In the genomic region with DNA sequence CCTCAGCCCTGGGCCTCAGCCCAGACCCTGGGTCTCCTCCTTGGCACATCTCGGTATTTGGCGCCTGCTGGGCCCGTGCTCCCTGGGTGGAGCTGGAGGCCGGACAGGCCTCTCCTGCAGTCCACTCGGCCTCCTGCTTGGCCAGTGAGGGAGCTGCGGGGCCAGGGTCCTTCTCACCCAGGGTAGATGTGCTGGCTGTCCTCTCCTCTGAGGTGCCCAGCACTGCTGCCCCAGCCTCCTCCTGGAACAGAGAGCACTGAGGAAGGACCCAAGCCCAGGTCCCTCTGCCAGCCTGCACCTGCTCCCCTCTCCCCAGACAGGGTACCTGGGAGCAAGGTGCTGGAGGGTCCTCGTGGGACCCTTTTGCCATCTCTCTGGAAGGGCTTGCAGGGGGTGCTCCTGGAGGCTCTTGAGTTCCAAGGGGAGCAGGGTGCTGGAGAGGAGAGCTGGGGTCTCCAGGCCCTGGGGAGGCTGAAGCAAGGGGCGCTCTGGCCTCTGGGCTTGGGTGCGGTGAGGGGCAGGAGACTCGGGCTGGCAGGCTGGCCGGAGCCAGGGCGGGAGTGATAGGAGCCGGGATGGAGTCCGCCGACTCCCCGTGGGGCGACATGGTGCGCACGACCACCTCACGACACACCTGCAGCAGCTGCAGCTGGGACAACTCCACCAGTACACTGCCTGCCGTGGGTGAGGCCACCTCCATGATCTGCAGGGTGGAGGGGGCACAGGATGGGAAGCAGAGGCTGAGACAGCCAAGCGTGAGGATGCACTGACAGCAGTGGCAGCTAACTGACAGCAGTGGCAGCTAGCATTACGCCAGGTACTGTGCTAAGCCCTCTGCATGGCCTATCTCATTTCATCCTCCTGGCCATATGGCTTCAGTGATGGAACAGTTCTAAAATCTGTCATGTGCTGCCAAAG, we compare ENCODE assay signal across 17 cellular contexts. TPM values are rescaled to one million over a fixed set of nuclear protein-coding genes. Genes with fewer than 3 reads are reported as not detected.
DNase-seq lines count a peak whose midpoint lies in the region; ATAC-seq and TF ChIP-seq lines count a peak whose summit lies in the region.
"Had no signal": no experiment of that assay in that cellular context is flagged by ENCODE, and none has a peak within 500 bp of the region (broad histone marks: within the 10 kb centered on the region; RNA-seq: fewer than 3 reads in every experiment).

No MANE protein-coding gene starts in this region.

- CTCF ChIA-PET in SK-N-SH (lab: Yijun Ruan, JAX): interaction anchor here (1.9 to 3.0 kb wide), 2 partner anchors 61 to 107 kb away, joined by 6 to 15 read pairs; a partner anchor contains a TSS

- no peaks in the 10 kb centered on the region for H3K79me2 ChIP-seq in SK-N-SH (ENCODE audit: insufficient read depth)

- H3K9me2 ChIP-seq in SK-N-SH: no peaks in the 10 kb centered on the region

- H3K4me1 ChIP-seq in SK-N-SH (ENCODE audit: control insufficient read depth in 1 of 2, insufficient read depth in 2 of 2, low read depth in 1 of 2, low read length in 1 of 2) (no peaks in the 10 kb centered on the region), RWPE2 (ENCODE audit: insufficient read depth, poor library complexity, severe bottlenecking) (no peaks in the 10 kb centered on the region), tibial artery (no peaks in the 10 kb centered on the region)
- H3K4me1 ChIP-seq: foreskin keratinocyte, pancreas had no signal

- H3K9me3 ChIP-seq in SK-N-SH (no peaks in the 10 kb centered on the region), RWPE2 (ENCODE audit: severe bottlenecking) (no peaks in the 10 kb centered on the region), tibial artery (no peaks in the 10 kb centered on the region)
- H3K9me3 ChIP-seq: pancreas, SJCRH30 had no signal

- no peak overlapping the region for H3K4me3 ChIP-seq in SK-N-SH (ENCODE audit: low read depth in 2 of 2, low read length in 1 of 2)
- no peak overlapping the region for H3K4me3 ChIP-seq in RWPE2 (ENCODE audit: severe bottlenecking)
- H3K4me3 ChIP-seq in tibial artery: no peak overlapping the region
- H3K4me3 ChIP-seq: pancreas, SJCRH30 had no signal

- intact Hi-C loops in left ventricle myocardium superior (cut with micrococcal nuclease): no loop called here
- intact Hi-C loops in tibial artery (cut with DNase I; ENCODE audit: low total_unique reads): no loop called here
- intact Hi-C loops in left colon (cut with DNase I, micrococcal nuclease): no loop called here

- H3K27me3 ChIP-seq in SK-N-SH (ENCODE audit: insufficient read depth): no peaks in the 10 kb centered on the region
- no peaks in the 10 kb centered on the region for H3K27me3 ChIP-seq in RWPE2 (ENCODE audit: insufficient read depth, poor library complexity, severe bottlenecking)
- H3K27me3 ChIP-seq in tibial artery: no peaks in the 10 kb centered on the region
- H3K27me3 ChIP-seq: pancreas, SJCRH30 had no signal

- TF ChIP-seq EP300 in SK-N-SH (IDR thresholded peaks at IDR 0.05; ENCODE audit: borderline replicate concordance in 1 of 2, low read depth in 1 of 2, low read length in 1 of 2): no peak

- ATAC-seq in SK-N-SH treated with all-trans-retinoic acid at 6 μM for 48 hours (no peak), RWPE2 (ENCODE audit: low read depth) (peak; percentile 5; the same call in 1 of the 3 replicates), left ventricle myocardium superior (no peak), GM19463 (IDR thresholded peaks at IDR 0.05; ENCODE audit: unreplicated experiment) (no peak), GM21576 (IDR thresholded peaks at IDR 0.05; ENCODE audit: unreplicated experiment) (no peak), left colon (no peak)
- ATAC-seq: activated CD4-positive, alpha-beta T cell treated with anti-CD3 and anti-CD28 coated beads for 36 hours; foreskin keratinocyte; pancreas had no signal

- POLR2A ChIA-PET in SK-N-SH (lab: Yijun Ruan, JAX): no interaction called here

- H4K20me1 ChIP-seq in SK-N-SH (ENCODE audit: insufficient read depth): no peaks in the 10 kb centered on the region

- no peak for TF ChIP-seq CTCF in SK-N-SH (IDR thresholded peaks at IDR 0.05)
- no peak for TF ChIP-seq CTCF in RWPE2 (IDR thresholded peaks at IDR 0.05; ENCODE audit: poor library complexity, severe bottlenecking)
- no peak for TF ChIP-seq CTCF in tibial artery (IDR thresholded peaks at IDR 0.05)

- no peaks in the 10 kb centered on the region for H3F3A ChIP-seq in SK-N-SH (replicated peaks; ENCODE audit: insufficient read depth)

- no peak overlapping the region for H3K4me2 ChIP-seq in SK-N-SH

- 65% methylated on average over 23 of the region's 23 CpGs for WGBS in SK-N-SH (ENCODE audit: low lambda C conversion rate)

- no peak overlapping the region for H3K27ac ChIP-seq in SK-N-SH (ENCODE audit: low read depth in 2 of 2, low read length in 1 of 2)
- no peak overlapping the region for H3K27ac ChIP-seq in RWPE2 (ENCODE audit: poor library complexity, severe bottlenecking)
- no peak overlapping the region for H3K27ac ChIP-seq in tibial artery
- H3K27ac ChIP-seq: foreskin keratinocyte, pancreas, SJCRH30 had no signal

- no peak for TF ChIP-seq RAD21 in SK-N-SH (IDR thresholded peaks at IDR 0.05; ENCODE audit: low read length)

- H3K36me3 ChIP-seq in SK-N-SH (replicated peaks in 1 of 2; ENCODE audit: control insufficient read depth in 1 of 2, insufficient read depth in 2 of 2, low read length in 1 of 2) (no peaks in the 10 kb centered on the region), RWPE2 (ENCODE audit: low read depth) (no peaks in the 10 kb centered on the region), tibial artery (peaks cover 0 to 67% (median 4%) of the 10 kb centered on the region in 3 donors)
- H3K36me3 ChIP-seq: pancreas, SJCRH30 had no signal

- no peak overlapping the region for H3K9ac ChIP-seq in SK-N-SH

- DNase-seq in SK-N-SH (peak; percentile 30), RWPE2 (ENCODE audit: low spot score) (peak; percentile 66), left ventricle myocardium superior (peak; percentile 20), tibial artery (peak; percentile 9 to 60), left colon (no peak)
- DNase-seq: activated CD4-positive, alpha-beta T cell treated with anti-CD3 and anti-CD28 coated beads for 36 hours; cortex of kidney; foreskin keratinocyte; MM.1S; NCI-H187; NCI-H526; stimulated activated CD4-positive, alpha-beta T cell treated with anti-CD3 and anti-CD28 coated beads, Interleukin-4, amount 100 ng/mL, for 24 hours had no signal

- no peak overlapping the region for H2AFZ ChIP-seq in SK-N-SH (ENCODE audit: low read depth)

TF ChIP-seq in SK-N-SH, 30 proteins besides CTCF, POLR2A, EP300 and RAD21 (continues in another document):
- TF ChIP-seq TEAD4 (IDR thresholded peaks at IDR 0.05; ENCODE audit: borderline replicate concordance, insufficient read depth) (no peak), GATA2 (CRISPR knock-in tag; IDR thresholded peaks at IDR 0.05) (no peak), SIN3A (IDR thresholded peaks at IDR 0.05; ENCODE audit: borderline replicate concordance, low read depth, low read length) (no peak)
- TF ChIP-seq, protein P1, sequence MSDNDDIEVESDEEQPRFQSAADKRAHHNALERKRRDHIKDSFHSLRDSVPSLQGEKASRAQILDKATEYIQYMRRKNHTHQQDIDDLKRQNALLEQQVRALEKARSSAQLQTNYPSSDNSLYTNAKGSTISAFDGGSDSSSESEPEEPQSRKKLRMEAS (IDR thresholded peaks at IDR 0.05; ENCODE audit: low read depth): no peak

TF ChIP-seq in SK-N-SH treated with all-trans-retinoic acid at 6 μM for 48 hours, 23 proteins besides CTCF, POLR2A, EP300 and RAD21 (continues in another document):
- no peak for TF ChIP-seq SNAI2 (CRISPR knock-in tag; IDR thresholded peaks at IDR 0.05)
- TF ChIP-seq, protein P2, sequence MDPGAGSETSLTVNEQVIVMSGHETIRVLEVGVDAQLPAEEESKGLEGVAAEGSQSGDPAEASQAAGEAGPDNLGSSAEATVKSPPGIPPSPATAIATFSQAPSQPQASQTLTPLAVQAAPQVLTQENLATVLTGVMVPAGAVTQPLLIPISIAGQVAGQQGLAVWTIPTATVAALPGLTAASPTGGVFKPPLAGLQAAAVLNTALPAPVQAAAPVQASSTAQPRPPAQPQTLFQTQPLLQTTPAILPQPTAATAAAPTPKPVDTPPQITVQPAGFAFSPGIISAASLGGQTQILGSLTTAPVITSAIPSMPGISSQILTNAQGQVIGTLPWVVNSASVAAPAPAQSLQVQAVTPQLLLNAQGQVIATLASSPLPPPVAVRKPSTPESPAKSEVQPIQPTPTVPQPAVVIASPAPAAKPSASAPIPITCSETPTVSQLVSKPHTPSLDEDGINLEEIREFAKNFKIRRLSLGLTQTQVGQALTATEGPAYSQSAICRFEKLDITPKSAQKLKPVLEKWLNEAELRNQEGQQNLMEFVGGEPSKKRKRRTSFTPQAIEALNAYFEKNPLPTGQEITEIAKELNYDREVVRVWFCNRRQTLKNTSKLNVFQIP (CRISPR knock-in tag; IDR thresholded peaks at IDR 0.05; ENCODE audit: borderline replicate concordance, low read depth): no peak
- no peak for TF ChIP-seq PPARA (CRISPR knock-in tag; IDR thresholded peaks at IDR 0.05; ENCODE audit: borderline replicate concordance)
- no peak for TF ChIP-seq ZNF565 (CRISPR knock-in tag; conservative IDR thresholded peaks at IDR 0.05; ENCODE audit: low read depth)

RNA-seq across cellular contexts. Expression of a gene that starts 17.8 kb away (rescaled TPM):
- 0.79 and 1.9 TPM in 2 replicates for polyA plus RNA-seq in SK-N-SH (2012; rRNA removed)
- polyA plus RNA-seq in SK-N-SH (2012; cell fraction: cytosol; rRNA removed): 0.28 and 0.97 TPM in 2 replicates
- polyA plus RNA-seq in SK-N-SH (2012; cell fraction: nucleus; rRNA removed): 4.8 and 8.3 TPM in 2 replicates
- 18.8 TPM for total RNA-seq in left ventricle myocardium superior
- total RNA-seq in left colon: 1 to 10 TPM; 6.1 to 7.9 TPM

RNA-seq across cellular contexts. Expression of a gene that starts 30.0 kb away (rescaled TPM):
- polyA plus RNA-seq in SK-N-SH (2012; rRNA removed): not detected in 2 replicates
- not detected in 2 replicates for polyA plus RNA-seq in SK-N-SH (2012; cell fraction: cytosol; rRNA removed)
- polyA plus RNA-seq in SK-N-SH (2012; cell fraction: nucleus; rRNA removed): not detected in 2 replicates
- total RNA-seq in left ventricle myocardium superior (0.42 TPM), left colon (under 1 TPM in 1 of 2 donors, not detected in 1; 0.45 TPM)
- total RNA-seq: foreskin keratinocyte had no signal
- polyA plus RNA-seq: foreskin keratinocyte had no signal

RNA-seq across cellular contexts. Expression of a gene that starts 41.2 kb away (rescaled TPM):
- polyA plus RNA-seq in SK-N-SH (2012; rRNA removed): 165 and 205 TPM in 2 replicates
- 216 and 229 TPM in 2 replicates for polyA plus RNA-seq in SK-N-SH (2012; cell fraction: cytosol; rRNA removed)
- polyA plus RNA-seq in SK-N-SH (2012; cell fraction: nucleus; rRNA removed): 54.9 and 92.8 TPM in 2 replicates
- total RNA-seq in left ventricle myocardium superior (62.2 TPM), left colon (10 to 100 TPM; 58.1 to 63.0 TPM)

Comparison
In these comparisons a context has a peak if more than half of its experiments do, and no peak if none do; other contexts are left out.
1. DNase-seq: peak in SK-N-SH (single experiment), RWPE2 (single experiment), left ventricle myocardium superior (single experiment) and tibial artery (2 of 2); none in left colon (0 of 2).